In the genomic region with DNA sequence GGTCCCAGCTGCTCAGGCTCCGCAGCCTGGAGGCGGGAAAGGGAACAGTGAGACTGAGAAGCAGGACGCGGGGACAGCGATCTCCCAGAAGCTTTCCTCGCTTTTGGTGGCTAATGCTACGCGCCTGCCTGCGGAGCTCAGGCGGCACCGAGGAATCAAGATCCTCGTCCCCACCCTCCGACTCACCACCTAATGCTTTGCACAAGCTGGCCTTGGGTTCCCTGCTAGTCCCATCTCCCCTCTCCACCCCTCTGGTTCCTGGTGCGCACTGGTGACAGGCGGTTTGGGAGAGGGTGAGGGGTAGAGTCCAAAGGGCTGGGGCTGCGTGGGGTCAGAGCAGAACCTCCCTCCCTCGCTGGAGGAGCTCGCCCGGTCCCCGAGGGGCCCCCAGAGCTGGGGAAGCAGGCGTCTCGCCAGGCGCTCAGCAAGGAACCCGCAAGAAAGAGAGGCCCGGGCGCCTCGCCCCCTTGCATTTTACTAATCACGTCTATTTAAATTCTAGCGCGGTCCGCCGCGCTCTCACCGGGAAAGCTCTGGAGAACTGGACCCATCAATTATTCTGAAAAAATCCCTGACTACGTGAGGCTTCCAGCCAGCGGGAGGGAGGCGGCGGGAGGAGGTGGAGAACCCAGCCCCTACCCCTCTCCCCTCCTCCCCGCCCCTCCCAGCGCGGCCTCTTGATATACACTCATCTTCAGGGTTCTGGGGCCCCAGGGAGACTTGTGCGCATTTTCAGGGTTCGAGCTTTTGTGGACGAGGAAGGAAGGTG, we compare ENCODE assay signal across 1 cellular context.
TF ChIP-seq lines count a peak whose summit lies in the region.

No MANE protein-coding gene starts in this region.

TF ChIP-seq in endothelial cell of umbilical vein, 7 proteins besides CTCF, POLR2A, EP300 and RAD21:
- TF ChIP-seq EZH2 (IDR thresholded peaks at IDR 0.05; ENCODE audit: borderline replicate concordance, low read depth, low read length, severe bottlenecking) (peak; percentile 83), MYC (IDR thresholded peaks at IDR 0.05; ENCODE audit: low read depth, low read length) (no peak), POLR2AphosphoS5 (IDR thresholded peaks at IDR 0.05; ENCODE audit: insufficient read depth, low read depth, low read length) (no peak), JUN (IDR thresholded peaks at IDR 0.05; ENCODE audit: borderline replicate concordance, insufficient read depth, insufficient read length, low read depth) (no peak), GATA2 (IDR thresholded peaks at IDR 0.05; ENCODE audit: insufficient read depth, insufficient read length, low read depth, low read length) (no peak), FOS (IDR thresholded peaks at IDR 0.05; ENCODE audit: borderline replicate concordance, insufficient read depth, low read length) (no peak)
- TF ChIP-seq, protein P1, sequence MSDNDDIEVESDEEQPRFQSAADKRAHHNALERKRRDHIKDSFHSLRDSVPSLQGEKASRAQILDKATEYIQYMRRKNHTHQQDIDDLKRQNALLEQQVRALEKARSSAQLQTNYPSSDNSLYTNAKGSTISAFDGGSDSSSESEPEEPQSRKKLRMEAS (IDR thresholded peaks at IDR 0.05; ENCODE audit: insufficient read depth, insufficient read length) = no peak
TF ChIP-seq in endothelial cell of umbilical vein: peak in this region for 1.
